ENCODE assay signal across 1 cellular context in the genomic region with DNA sequence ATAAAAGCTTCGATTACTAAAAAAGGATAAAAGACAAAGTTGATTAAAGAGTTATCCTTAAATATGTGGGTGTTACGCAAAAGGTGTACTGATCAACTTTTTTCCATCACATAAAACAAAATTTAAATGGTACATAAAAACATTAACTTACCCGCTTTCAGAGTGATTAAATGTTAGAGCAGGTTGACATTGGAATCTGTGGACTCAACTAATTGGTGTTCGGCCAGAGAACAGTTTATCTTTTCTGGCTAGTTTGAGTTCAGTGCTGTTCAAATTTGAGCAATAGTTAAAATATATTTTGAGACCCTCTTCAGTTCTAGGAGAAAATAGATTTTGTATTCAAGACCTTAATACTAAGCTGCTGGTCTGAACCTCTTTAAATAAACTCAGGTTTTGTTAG.
TF ChIP-seq lines count a peak whose summit lies in the region.

No MANE protein-coding gene starts in this region.

TF ChIP-seq in WTC11, 78 proteins besides CTCF, POLR2A, EP300 and RAD21 (continued from another document):
- TF ChIP-seq, protein P1, sequence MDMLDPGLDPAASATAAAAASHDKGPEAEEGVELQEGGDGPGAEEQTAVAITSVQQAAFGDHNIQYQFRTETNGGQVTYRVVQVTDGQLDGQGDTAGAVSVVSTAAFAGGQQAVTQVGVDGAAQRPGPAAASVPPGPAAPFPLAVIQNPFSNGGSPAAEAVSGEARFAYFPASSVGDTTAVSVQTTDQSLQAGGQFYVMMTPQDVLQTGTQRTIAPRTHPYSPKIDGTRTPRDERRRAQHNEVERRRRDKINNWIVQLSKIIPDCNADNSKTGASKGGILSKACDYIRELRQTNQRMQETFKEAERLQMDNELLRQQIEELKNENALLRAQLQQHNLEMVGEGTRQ (CRISPR knock-in tag; IDR thresholded peaks at IDR 0.05) = no peak
- no peak for TF ChIP-seq EMX1 (CRISPR knock-in tag; IDR thresholded peaks at IDR 0.05)
- TF ChIP-seq KAT7 (CRISPR knock-in tag; IDR thresholded peaks at IDR 0.05; ENCODE audit: borderline replicate concordance) = no peak
- TF ChIP-seq, protein P2, sequence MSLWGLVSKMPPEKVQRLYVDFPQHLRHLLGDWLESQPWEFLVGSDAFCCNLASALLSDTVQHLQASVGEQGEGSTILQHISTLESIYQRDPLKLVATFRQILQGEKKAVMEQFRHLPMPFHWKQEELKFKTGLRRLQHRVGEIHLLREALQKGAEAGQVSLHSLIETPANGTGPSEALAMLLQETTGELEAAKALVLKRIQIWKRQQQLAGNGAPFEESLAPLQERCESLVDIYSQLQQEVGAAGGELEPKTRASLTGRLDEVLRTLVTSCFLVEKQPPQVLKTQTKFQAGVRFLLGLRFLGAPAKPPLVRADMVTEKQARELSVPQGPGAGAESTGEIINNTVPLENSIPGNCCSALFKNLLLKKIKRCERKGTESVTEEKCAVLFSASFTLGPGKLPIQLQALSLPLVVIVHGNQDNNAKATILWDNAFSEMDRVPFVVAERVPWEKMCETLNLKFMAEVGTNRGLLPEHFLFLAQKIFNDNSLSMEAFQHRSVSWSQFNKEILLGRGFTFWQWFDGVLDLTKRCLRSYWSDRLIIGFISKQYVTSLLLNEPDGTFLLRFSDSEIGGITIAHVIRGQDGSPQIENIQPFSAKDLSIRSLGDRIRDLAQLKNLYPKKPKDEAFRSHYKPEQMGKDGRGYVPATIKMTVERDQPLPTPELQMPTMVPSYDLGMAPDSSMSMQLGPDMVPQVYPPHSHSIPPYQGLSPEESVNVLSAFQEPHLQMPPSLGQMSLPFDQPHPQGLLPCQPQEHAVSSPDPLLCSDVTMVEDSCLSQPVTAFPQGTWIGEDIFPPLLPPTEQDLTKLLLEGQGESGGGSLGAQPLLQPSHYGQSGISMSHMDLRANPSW (CRISPR knock-in tag; conservative IDR thresholded peaks at IDR 0.05; ENCODE audit: low read depth) = no peak
- no peak for TF ChIP-seq TCF7 (CRISPR knock-in tag; IDR thresholded peaks at IDR 0.05; ENCODE audit: low read depth)
- no peak for TF ChIP-seq JUN (CRISPR knock-in tag; IDR thresholded peaks at IDR 0.05)
- TF ChIP-seq, protein P3, sequence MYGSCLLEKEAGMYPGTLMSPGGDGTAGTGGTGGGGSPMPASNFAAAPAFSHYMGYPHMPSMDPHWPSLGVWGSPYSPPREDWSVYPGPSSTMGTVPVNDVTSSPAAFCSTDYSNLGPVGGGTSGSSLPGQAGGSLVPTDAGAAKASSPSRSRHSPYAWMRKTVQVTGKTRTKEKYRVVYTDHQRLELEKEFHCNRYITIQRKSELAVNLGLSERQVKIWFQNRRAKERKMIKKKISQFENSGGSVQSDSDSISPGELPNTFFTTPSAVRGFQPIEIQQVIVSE (CRISPR knock-in tag; IDR thresholded peaks at IDR 0.05; ENCODE audit: borderline replicate concordance) = no peak
- no peak for TF ChIP-seq ETV6 (CRISPR knock-in tag; IDR thresholded peaks at IDR 0.05)
- TF ChIP-seq, protein P4, sequence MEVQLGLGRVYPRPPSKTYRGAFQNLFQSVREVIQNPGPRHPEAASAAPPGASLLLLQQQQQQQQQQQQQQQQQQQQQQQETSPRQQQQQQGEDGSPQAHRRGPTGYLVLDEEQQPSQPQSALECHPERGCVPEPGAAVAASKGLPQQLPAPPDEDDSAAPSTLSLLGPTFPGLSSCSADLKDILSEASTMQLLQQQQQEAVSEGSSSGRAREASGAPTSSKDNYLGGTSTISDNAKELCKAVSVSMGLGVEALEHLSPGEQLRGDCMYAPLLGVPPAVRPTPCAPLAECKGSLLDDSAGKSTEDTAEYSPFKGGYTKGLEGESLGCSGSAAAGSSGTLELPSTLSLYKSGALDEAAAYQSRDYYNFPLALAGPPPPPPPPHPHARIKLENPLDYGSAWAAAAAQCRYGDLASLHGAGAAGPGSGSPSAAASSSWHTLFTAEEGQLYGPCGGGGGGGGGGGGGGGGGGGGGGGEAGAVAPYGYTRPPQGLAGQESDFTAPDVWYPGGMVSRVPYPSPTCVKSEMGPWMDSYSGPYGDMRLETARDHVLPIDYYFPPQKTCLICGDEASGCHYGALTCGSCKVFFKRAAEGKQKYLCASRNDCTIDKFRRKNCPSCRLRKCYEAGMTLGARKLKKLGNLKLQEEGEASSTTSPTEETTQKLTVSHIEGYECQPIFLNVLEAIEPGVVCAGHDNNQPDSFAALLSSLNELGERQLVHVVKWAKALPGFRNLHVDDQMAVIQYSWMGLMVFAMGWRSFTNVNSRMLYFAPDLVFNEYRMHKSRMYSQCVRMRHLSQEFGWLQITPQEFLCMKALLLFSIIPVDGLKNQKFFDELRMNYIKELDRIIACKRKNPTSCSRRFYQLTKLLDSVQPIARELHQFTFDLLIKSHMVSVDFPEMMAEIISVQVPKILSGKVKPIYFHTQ (CRISPR knock-in tag; IDR thresholded peaks at IDR 0.05) = no peak
- TF ChIP-seq FOXK1 (CRISPR knock-in tag; IDR thresholded peaks at IDR 0.05) = no peak
- no peak for TF ChIP-seq FOXP1 (CRISPR knock-in tag; IDR thresholded peaks at IDR 0.05; ENCODE audit: borderline replicate concordance)
- TF ChIP-seq PRRX2 (CRISPR knock-in tag; IDR thresholded peaks at IDR 0.05) = no peak
- TF ChIP-seq, protein P5, sequence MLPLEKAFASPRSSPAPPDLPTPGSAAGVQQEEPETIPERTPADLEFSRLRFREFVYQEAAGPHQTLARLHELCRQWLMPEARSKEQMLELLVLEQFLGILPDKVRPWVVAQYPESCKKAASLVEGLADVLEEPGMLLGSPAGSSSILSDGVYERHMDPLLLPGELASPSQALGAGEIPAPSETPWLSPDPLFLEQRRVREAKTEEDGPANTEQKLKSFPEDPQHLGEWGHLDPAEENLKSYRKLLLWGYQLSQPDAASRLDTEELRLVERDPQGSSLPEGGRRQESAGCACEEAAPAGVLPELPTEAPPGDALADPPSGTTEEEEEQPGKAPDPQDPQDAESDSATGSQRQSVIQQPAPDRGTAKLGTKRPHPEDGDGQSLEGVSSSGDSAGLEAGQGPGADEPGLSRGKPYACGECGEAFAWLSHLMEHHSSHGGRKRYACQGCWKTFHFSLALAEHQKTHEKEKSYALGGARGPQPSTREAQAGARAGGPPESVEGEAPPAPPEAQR (CRISPR knock-in tag; IDR thresholded peaks at IDR 0.05) = no peak
- no peak for TF ChIP-seq RORB (CRISPR knock-in tag; IDR thresholded peaks at IDR 0.05)
- TF ChIP-seq HMGA2 (CRISPR knock-in tag; IDR thresholded peaks at IDR 0.05) = no peak
- TF ChIP-seq, protein P6, sequence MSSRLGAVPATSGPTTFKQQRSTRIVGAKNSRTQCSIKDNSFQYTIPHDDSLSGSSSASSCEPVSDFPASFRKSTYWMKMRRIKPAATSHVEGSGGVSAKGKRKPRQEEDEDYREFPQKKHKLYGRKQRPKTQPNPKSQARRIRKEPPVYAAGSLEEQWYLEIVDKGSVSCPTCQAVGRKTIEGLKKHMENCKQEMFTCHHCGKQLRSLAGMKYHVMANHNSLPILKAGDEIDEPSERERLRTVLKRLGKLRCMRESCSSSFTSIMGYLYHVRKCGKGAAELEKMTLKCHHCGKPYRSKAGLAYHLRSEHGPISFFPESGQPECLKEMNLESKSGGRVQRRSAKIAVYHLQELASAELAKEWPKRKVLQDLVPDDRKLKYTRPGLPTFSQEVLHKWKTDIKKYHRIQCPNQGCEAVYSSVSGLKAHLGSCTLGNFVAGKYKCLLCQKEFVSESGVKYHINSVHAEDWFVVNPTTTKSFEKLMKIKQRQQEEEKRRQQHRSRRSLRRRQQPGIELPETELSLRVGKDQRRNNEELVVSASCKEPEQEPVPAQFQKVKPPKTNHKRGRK (CRISPR knock-in tag; IDR thresholded peaks at IDR 0.05; ENCODE audit: borderline replicate concordance) = no peak
- no peak for TF ChIP-seq ZNF416 (CRISPR knock-in tag; IDR thresholded peaks at IDR 0.05)
- no peak for TF ChIP-seq ZNF138 (CRISPR knock-in tag; conservative IDR thresholded peaks at IDR 0.05)
